Comparison of ENCODE assay signal across 2 cellular contexts in genomic region chr1:22826630-22827580, GRCh38.
TF ChIP-seq lines count a peak whose summit lies in the region.

No MANE protein-coding gene starts in this region.

TF ChIP-seq in liver, 16 proteins besides CTCF, POLR2A, EP300 and RAD21 (continued from another document):
- no peak for TF ChIP-seq MAX (IDR thresholded peaks at IDR 0.05)
- TF ChIP-seq FOXA2 (IDR thresholded peaks at IDR 0.05): no peak
- peak; percentile 55 for TF ChIP-seq REST (IDR thresholded peaks at IDR 0.05)
- TF ChIP-seq JUND (IDR thresholded peaks at IDR 0.05): peak in 1 of 2 donors; percentile 32
- peak; percentile 83 for TF ChIP-seq SP1 (IDR thresholded peaks at IDR 0.05)
- peak; percentile 73 for TF ChIP-seq NR2F2 (IDR thresholded peaks at IDR 0.05)
- TF ChIP-seq GABPA (IDR thresholded peaks at IDR 0.05 in 1 of 2, conservative IDR thresholded peaks at IDR 0.05 in 1 of 2): no peak
- TF ChIP-seq TAF1 (conservative IDR thresholded peaks at IDR 0.05): no peak

TF ChIP-seq in HepG2, 621 proteins besides CTCF, POLR2A, EP300 and RAD21 (continued from another document):
- TF ChIP-seq PRDM4 (CRISPR knock-in tag; IDR thresholded peaks at IDR 0.05; ENCODE audit: borderline replicate concordance) (no peak), NR2F2 (IDR thresholded peaks at IDR 0.05; ENCODE audit: borderline replicate concordance, low read depth) (no peak), FOSL2 (CRISPR knock-in tag; IDR thresholded peaks at IDR 0.05) (no peak), ZNF235 (CRISPR knock-in tag; IDR thresholded peaks at IDR 0.05; ENCODE audit: borderline replicate concordance) (no peak), ZBED4 (CRISPR knock-in tag; IDR thresholded peaks at IDR 0.05; ENCODE audit: borderline replicate concordance) (no peak), NFKB2 (CRISPR knock-in tag; IDR thresholded peaks at IDR 0.05; ENCODE audit: borderline replicate concordance) (no peak), MBD4 (IDR thresholded peaks at IDR 0.05; ENCODE audit: borderline replicate concordance, low read length) (no peak), ZNF451 (CRISPR knock-in tag; IDR thresholded peaks at IDR 0.05) (no peak), GATAD2A (CRISPR knock-in tag; IDR thresholded peaks at IDR 0.05) (no peak), JUNB (CRISPR knock-in tag; IDR thresholded peaks at IDR 0.05; ENCODE audit: borderline replicate concordance) (no peak)
